In the genomic region with DNA sequence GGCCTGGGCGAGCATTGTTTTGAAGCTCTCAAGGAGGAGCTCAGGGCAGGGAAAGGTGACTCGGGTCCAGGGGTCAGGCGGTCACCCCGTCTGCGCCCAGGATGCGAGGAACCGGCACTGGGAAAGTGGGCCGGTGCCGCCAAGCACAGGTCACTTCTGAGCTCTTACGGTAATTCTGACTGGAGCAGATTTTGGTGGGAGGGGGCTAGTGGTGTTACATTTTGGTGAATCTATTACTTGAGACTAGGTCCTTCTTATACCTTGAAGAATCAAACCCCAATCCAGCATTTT, we compare ENCODE assay signal across 8 cellular contexts. TPM values are rescaled to one million over a fixed set of nuclear protein-coding genes. Genes with fewer than 3 reads are reported as not detected.
DNase-seq lines count a peak whose midpoint lies in the region; ATAC-seq and TF ChIP-seq lines count a peak whose summit lies in the region.

No MANE protein-coding gene starts in this region.

- no peak for TF ChIP-seq POLR2A in adrenal gland (IDR thresholded peaks at IDR 0.05)
- no peak for TF ChIP-seq POLR2A in testis (IDR thresholded peaks at IDR 0.05)

- no peak for TF ChIP-seq CTCF in AG09309 (IDR thresholded peaks at IDR 0.05; ENCODE audit: control insufficient read depth, insufficient read depth, low read depth, low read length, missing control alignments)
- TF ChIP-seq CTCF in HFF-Myc (IDR thresholded peaks at IDR 0.05; ENCODE audit: low read depth, low read length, missing control alignments) = no peak
- TF ChIP-seq CTCF in adrenal gland (IDR thresholded peaks at IDR 0.05) = no peak
- no peak for TF ChIP-seq CTCF in testis (IDR thresholded peaks at IDR 0.05)

- no peak for DNase-seq in AG09309 (ENCODE audit: low read depth)
- no peak for DNase-seq in HFF-Myc (ENCODE audit: extremely low read depth, low read depth)
- DNase-seq in adrenal gland = peak in 1 of 7 donors; percentile 52
- no peak for DNase-seq in testis
- DNase-seq in ecto neural progenitor cell (ENCODE audit: low spot score) = no peak
- no peak for DNase-seq in GOT3 (lab: John Stamatoyannopoulos, UW)

- peaks cover 18 to 28% of the 10 kb centered on the region in 2 donors for H3K4me1 ChIP-seq in adrenal gland (replicated peaks in 1 of 2)
- H3K4me1 ChIP-seq in testis = peaks cover 10% of the 10 kb centered on the region

- H3K4me3 ChIP-seq in AG09309 (ENCODE audit: control insufficient read depth, low read depth, low read length) (peak overlapping the region; percentile 68), HFF-Myc (replicated peaks; ENCODE audit: low read depth, low read length) (peak overlapping the region; percentile 81), adrenal gland (peak overlapping the region; percentile 8 to 95 (median 66)), testis (peak overlapping the region; percentile 87 to 99)

- H3K36me3 ChIP-seq in adrenal gland (replicated peaks in 1 of 2) = no peaks in the 10 kb centered on the region
- no peaks in the 10 kb centered on the region for H3K36me3 ChIP-seq in testis (ENCODE audit: low read depth, missing control alignments)

- H3K27me3 ChIP-seq in adrenal gland = no peaks in the 10 kb centered on the region
- no peaks in the 10 kb centered on the region for H3K27me3 ChIP-seq in layer of hippocampus (ENCODE audit: control insufficient read depth, insufficient read depth, low read length)
- no peaks in the 10 kb centered on the region for H3K27me3 ChIP-seq in testis

- H3K9me3 ChIP-seq in adrenal gland (replicated peaks in 1 of 3) (no peaks in the 10 kb centered on the region), testis (no peaks in the 10 kb centered on the region)

- peak overlapping the region; percentile 60 to 98 (median 93) for H3K27ac ChIP-seq in adrenal gland
- H3K27ac ChIP-seq in layer of hippocampus (ENCODE audit: low read depth, low read length) = peak overlapping the region; percentile 90
- H3K27ac ChIP-seq in testis = peak overlapping the region; percentile 93 to 95

- intact Hi-C loops in adrenal gland (cut with DNase I) (no loop called here), testis (cut with DNase I; ENCODE audit: low total_unique reads) (loop anchor here (10.0 kb wide), 1 partner anchor 493 kb away; no protein-coding TSS in a partner anchor)

- ATAC-seq in GM18907 (IDR thresholded peaks at IDR 0.05; ENCODE audit: unreplicated experiment) = no peak

- WGBS in adrenal gland, 4 donors = 0 to 2% (median 0%) methylated on average over 1 to 10 of the region's 10 CpGs
- 0% methylated on average over 9 to 10 of the region's 10 CpGs for WGBS in testis, 2 donors

RNA-seq across cellular contexts. Expression of gene MTMR10, which starts 0.6 kb away (rescaled TPM):
- 10 to 100 TPM; 12.7 to 42.7 (median 26.8) TPM for total RNA-seq in adrenal gland
- polyA plus RNA-seq in adrenal gland = 10 to 100 TPM in 2 of 3 donors, 1 to 10 TPM in 1; 9.2 to 21.1 (median 17.8) TPM
- total RNA-seq in testis = 10 to 100 TPM; 35.4 to 36.6 TPM
- 27.0 TPM for polyA plus RNA-seq in testis (ENCODE audit: insufficient read depth, low read depth, low replicate concordance)
